Comparison of ENCODE assay signal across 11 cellular contexts in genomic region chr16:69417537-69418199, GRCh38.
A peak's percentile ranks its signal among the peaks of the same experiment; 100 is the strongest.
DNase-seq lines count a peak whose midpoint lies in the region; ATAC-seq and TF ChIP-seq lines count a peak whose summit lies in the region.
"Had no signal": no experiment of that assay in that cellular context is flagged by ENCODE, and none has a peak within 500 bp of the region (broad histone marks: within the 10 kb centered on the region; RNA-seq: fewer than 3 reads in every experiment).

No MANE protein-coding gene starts in this region.

- peak; percentile 35 for DNase-seq in DMS53 treated with DMSO at 0.1 percent for 48 hours (lab: John Stamatoyannopoulos, UW; ENCODE audit: unreplicated experiment)
- DNase-seq in SW480 (ENCODE audit: low spot score), result peak; percentile 62
- peak; percentile 43 for DNase-seq in fibroblast of peridontal ligament (ENCODE audit: extremely low read depth)
- no peak for DNase-seq in nephron progenitor cell
- no peak for DNase-seq in effector memory CD8-positive, alpha-beta T cell
- no peak for DNase-seq in 8988T
- DNase-seq in NCI-H345 (lab: John Stamatoyannopoulos, UW), result no peak
- no peak for DNase-seq in GM19238 (ENCODE audit: insufficient read length, low spot score)
- DNase-seq: activated CD8-positive, alpha-beta memory T cell treated with anti-CD3 and anti-CD28 coated beads, Interleukin-2, amount 50 U/mL, for 4 hours; DMS79; stimulated activated naive CD4-positive, alpha-beta T cell treated with Interleukin-2 at 50 U/mL for 16 hours had no signal

- no peaks in the 10 kb centered on the region for H3K9me3 Mint-ChIP-seq in nephron progenitor cell
- H3K9me3 Mint-ChIP-seq in effector memory CD8-positive, alpha-beta T cell, result no peaks in the 10 kb centered on the region

- no peak for ATAC-seq in effector memory CD8-positive, alpha-beta T cell (replicated peaks)

- no peaks in the 10 kb centered on the region for H3K36me3 Mint-ChIP-seq in nephron progenitor cell (ENCODE audit: low read depth)
- no peaks in the 10 kb centered on the region for H3K36me3 Mint-ChIP-seq in effector memory CD8-positive, alpha-beta T cell (ENCODE audit: insufficient read depth)

- H3K4me1 Mint-ChIP-seq in nephron progenitor cell, result peaks cover 14% of the 10 kb centered on the region
- no peaks in the 10 kb centered on the region for H3K4me1 Mint-ChIP-seq in effector memory CD8-positive, alpha-beta T cell (ENCODE audit: low read depth in 2 of 2)

- TF ChIP-seq CTCF in nephron progenitor cell (IDR thresholded peaks at IDR 0.05), result no peak

- H3K4me3 Mint-ChIP-seq in nephron progenitor cell, result no peak overlapping the region
- no peak overlapping the region for H3K4me3 Mint-ChIP-seq in effector memory CD8-positive, alpha-beta T cell

- H3K27ac Mint-ChIP-seq in nephron progenitor cell, result peak overlapping the region; percentile 97
- no peak overlapping the region for H3K27ac Mint-ChIP-seq in effector memory CD8-positive, alpha-beta T cell

- H3K27me3 Mint-ChIP-seq in nephron progenitor cell (ENCODE audit: low read depth, poor library complexity), result no peaks in the 10 kb centered on the region
- no peaks in the 10 kb centered on the region for H3K27me3 Mint-ChIP-seq in effector memory CD8-positive, alpha-beta T cell

Comparison
In these comparisons a context has a peak if more than half of its experiments do, and no peak if none do; other contexts are left out.
1. DNase-seq: peak in DMS53 treated with DMSO at 0.1 percent for 48 hours (single experiment), SW480 (single experiment) and fibroblast of peridontal ligament (single experiment); none in nephron progenitor cell (single experiment), effector memory CD8-positive, alpha-beta T cell (0 of 3), 8988T (single experiment), NCI-H345 (single experiment) and GM19238 (single experiment).